ENCODE assay signal across 1 cellular context in genomic region chr20:14958626-14959025, GRCh38.
TF ChIP-seq lines count a peak whose summit lies in the region.

No MANE protein-coding gene starts in this region.

TF ChIP-seq in GM23338, 12 proteins besides CTCF, POLR2A, EP300 and RAD21 (continued from another document):
- TF ChIP-seq, protein P1, sequence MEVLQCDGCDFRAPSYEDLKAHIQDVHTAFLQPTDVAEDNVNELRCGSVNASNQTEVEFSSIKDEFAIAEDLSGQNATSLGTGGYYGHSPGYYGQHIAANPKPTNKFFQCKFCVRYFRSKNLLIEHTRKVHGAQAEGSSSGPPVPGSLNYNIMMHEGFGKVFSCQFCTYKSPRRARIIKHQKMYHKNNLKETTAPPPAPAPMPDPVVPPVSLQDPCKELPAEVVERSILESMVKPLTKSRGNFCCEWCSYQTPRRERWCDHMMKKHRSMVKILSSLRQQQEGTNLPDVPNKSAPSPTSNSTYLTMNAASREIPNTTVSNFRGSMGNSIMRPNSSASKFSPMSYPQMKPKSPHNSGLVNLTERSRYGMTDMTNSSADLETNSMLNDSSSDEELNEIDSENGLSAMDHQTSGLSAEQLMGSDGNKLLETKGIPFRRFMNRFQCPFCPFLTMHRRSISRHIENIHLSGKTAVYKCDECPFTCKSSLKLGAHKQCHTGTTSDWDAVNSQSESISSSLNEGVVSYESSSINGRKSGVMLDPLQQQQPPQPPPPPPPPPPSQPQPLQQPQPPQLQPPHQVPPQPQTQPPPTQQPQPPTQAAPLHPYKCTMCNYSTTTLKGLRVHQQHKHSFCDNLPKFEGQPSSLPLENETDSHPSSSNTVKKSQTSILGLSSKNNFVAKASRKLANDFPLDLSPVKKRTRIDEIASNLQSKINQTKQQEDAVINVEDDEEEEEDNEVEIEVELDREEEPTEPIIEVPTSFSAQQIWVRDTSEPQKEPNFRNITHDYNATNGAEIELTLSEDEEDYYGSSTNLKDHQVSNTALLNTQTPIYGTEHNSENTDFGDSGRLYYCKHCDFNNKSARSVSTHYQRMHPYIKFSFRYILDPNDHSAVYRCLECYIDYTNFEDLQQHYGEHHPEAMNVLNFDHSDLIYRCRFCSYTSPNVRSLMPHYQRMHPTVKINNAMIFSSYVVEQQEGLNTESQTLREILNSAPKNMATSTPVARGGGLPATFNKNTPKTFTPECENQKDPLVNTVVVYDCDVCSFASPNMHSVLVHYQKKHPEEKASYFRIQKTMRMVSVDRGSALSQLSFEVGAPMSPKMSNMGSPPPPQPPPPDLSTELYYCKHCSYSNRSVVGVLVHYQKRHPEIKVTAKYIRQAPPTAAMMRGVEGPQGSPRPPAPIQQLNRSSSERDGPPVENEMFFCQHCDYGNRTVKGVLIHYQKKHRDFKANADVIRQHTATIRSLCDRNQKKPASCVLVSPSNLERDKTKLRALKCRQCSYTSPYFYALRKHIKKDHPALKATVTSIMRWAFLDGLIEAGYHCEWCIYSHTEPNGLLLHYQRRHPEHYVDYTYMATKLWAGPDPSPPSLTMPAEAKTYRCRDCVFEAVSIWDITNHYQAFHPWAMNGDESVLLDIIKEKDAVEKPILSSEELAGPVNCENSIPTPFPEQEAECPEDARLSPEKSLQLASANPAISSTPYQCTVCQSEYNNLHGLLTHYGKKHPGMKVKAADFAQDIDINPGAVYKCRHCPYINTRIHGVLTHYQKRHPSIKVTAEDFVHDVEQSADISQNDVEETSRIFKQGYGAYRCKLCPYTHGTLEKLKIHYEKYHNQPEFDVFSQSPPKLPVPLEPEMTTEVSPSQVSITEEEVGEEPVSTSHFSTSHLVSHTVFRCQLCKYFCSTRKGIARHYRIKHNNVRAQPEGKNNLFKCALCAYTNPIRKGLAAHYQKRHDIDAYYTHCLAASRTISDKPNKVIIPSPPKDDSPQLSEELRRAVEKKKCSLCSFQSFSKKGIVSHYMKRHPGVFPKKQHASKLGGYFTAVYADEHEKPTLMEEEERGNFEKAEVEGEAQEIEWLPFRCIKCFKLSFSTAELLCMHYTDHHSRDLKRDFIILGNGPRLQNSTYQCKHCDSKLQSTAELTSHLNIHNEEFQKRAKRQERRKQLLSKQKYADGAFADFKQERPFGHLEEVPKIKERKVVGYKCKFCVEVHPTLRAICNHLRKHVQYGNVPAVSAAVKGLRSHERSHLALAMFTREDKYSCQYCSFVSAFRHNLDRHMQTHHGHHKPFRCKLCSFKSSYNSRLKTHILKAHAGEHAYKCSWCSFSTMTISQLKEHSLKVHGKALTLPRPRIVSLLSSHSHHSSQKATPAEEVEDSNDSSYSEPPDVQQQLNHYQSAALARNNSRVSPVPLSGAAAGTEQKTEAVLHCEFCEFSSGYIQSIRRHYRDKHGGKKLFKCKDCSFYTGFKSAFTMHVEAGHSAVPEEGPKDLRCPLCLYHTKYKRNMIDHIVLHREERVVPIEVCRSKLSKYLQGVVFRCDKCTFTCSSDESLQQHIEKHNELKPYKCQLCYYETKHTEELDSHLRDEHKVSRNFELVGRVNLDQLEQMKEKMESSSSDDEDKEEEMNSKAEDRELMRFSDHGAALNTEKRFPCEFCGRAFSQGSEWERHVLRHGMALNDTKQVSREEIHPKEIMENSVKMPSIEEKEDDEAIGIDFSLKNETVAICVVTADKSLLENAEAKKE (CRISPR knock-in tag; IDR thresholded peaks at IDR 0.05), result no peak
